In genomic region chr16:84252214-84252613, GRCh38 we compare ENCODE assay signal across 18 cellular contexts. TPM values are rescaled to one million over a fixed set of nuclear protein-coding genes. Genes with fewer than 3 reads are reported as not detected.
DNase-seq lines count a peak whose midpoint lies in the region; FAIRE-seq and TF ChIP-seq lines count a peak whose summit lies in the region.
"Had no signal": no experiment of that assay in that cellular context is flagged by ENCODE, and none has a peak within 500 bp of the region (broad histone marks: within the 10 kb centered on the region; RNA-seq: fewer than 3 reads in every experiment).

No MANE protein-coding gene starts in this region.

- FAIRE-seq in H1 (lab: Jason Lieb, UNC): no peak
- FAIRE-seq: GM12878, GM18507 had no signal

- H4K8ac ChIP-seq in H1 (ENCODE audit: extremely low read depth, insufficient read depth, low read length): no peak overlapping the region
- no peak overlapping the region for H4K8ac ChIP-seq in mesenchymal stem cell (ENCODE audit: low read length)

- no peaks in the 10 kb centered on the region for H4K20me1 ChIP-seq in BLaER1 treated with 17β-estradiol and CSF1 and Interleukin-3, amounts not matched to agents 10 nM and 100 nM
- no peaks in the 10 kb centered on the region for H4K20me1 ChIP-seq in H1 (replicated peaks in 1 of 2; ENCODE audit: control insufficient read depth in 1 of 2, insufficient read depth in 2 of 2, low read length in 2 of 2)

- CTCF ChIA-PET in H1 (lab: Charles Lee; ENCODE audit: partially characterized antibody): no interaction called here

- H3K4me3 Mint-ChIP-seq in immature natural killer cell (no peak overlapping the region), glutamatergic neuron (ENCODE audit: unreplicated experiment) (no peak overlapping the region)
- H3K4me3 Mint-ChIP-seq: CD4-positive, alpha-beta T cell had no signal

- intact Hi-C loops in posterior vena cava (cut with DNase I): no loop called here

- H3K4ac ChIP-seq in H1 (replicated peaks; ENCODE audit: insufficient read length, low read depth, low read length) (no peak overlapping the region), mesenchymal stem cell (ENCODE audit: low read depth in 1 of 2, low read length in 2 of 2) (no peak overlapping the region)

- peak overlapping the region in 8 of 11 experiments; percentile 73 to 94 (median 85); a peak in 16 of 22 replicates for H3K4me2 ChIP-seq in BLaER1 treated with 17β-estradiol and CSF1 and Interleukin-3, amounts not matched to agents 10 nM and 100 nM
- H3K4me2 ChIP-seq in H1 (ENCODE audit: insufficient read depth in 1 of 2, low read depth in 2 of 2, low read length in 2 of 2) (no peak overlapping the region), mesenchymal stem cell (ENCODE audit: low read length, poor library complexity, severe bottlenecking) (no peak overlapping the region)

- DNase-seq in H1 (ENCODE audit: low read depth in 1 of 2, low spot score in 2 of 2) (no peak), mesenchymal stem cell (no peak), posterior vena cava (ENCODE audit: low spot score) (peak; percentile 45), immature natural killer cell (no peak), MG63 (no peak), glutamatergic neuron (no peak)
- DNase-seq: 8988T; AML-193; C1 segment of cervical spinal cord; Calu3; CD4-positive, alpha-beta T cell; DMS 273 treated with DMSO at 0.1 percent for 48 hours; GM23248; KBM-7 had no signal

- POLR2A ChIA-PET in H1 (lab: Charles Lee; ENCODE audit: partially characterized antibody): no interaction called here

- H3K4me1 Mint-ChIP-seq in immature natural killer cell (no peaks in the 10 kb centered on the region), glutamatergic neuron (ENCODE audit: low read depth, unreplicated experiment) (peaks cover 26% of the 10 kb centered on the region)

- H3K79me1 ChIP-seq in H1 (ENCODE audit: low read depth, low read length) (no peaks in the 10 kb centered on the region), mesenchymal stem cell (replicated peaks; ENCODE audit: low read length, poor library complexity, severe bottlenecking) (no peaks in the 10 kb centered on the region)

- H3K36me3 Mint-ChIP-seq in immature natural killer cell (no peaks in the 10 kb centered on the region), glutamatergic neuron (ENCODE audit: unreplicated experiment) (no peaks in the 10 kb centered on the region)

- H3K23me2 ChIP-seq in H1 (ENCODE audit: low read depth, low read length): no peaks in the 10 kb centered on the region; the same call in 1 of the 2 replicates

- H3K56ac ChIP-seq in H1 (replicated peaks; ENCODE audit: insufficient read length, low read depth, low read length): no peak overlapping the region

- H3K14ac ChIP-seq in H1 (ENCODE audit: insufficient read length): no peak overlapping the region
- H3K14ac ChIP-seq in mesenchymal stem cell (ENCODE audit: low read length in 2 of 2): no peak overlapping the region

- no peak overlapping the region for H3K18ac ChIP-seq in H1 (ENCODE audit: extremely low read depth, low read length)
- no peak overlapping the region for H3K18ac ChIP-seq in mesenchymal stem cell (ENCODE audit: low read depth in 1 of 2, low read length in 2 of 2)

- H2BK120ac ChIP-seq in H1 (replicated peaks; ENCODE audit: low read depth, low read length) (no peak overlapping the region), mesenchymal stem cell (ENCODE audit: low read depth, low read length) (no peak overlapping the region)

- no peak for TF ChIP-seq CTCF in H1 (IDR thresholded peaks at IDR 0.05; ENCODE audit: control extremely low read depth in 1 of 3, insufficient read depth in 1 of 3, low read depth in 1 of 3, low read length in 3 of 3)
- no peak for TF ChIP-seq CTCF in glutamatergic neuron (IDR thresholded peaks at IDR 0.05; ENCODE audit: partially characterized antibody, unreplicated experiment)

- H4K5ac ChIP-seq in H1 (ENCODE audit: insufficient read length, low read depth, low read length): no peak overlapping the region

- TF ChIP-seq EP300 in H1 (IDR thresholded peaks at IDR 0.05; ENCODE audit: borderline replicate concordance in 1 of 2, low read depth in 2 of 2, low read length in 2 of 2): no peak

- no peak overlapping the region for H4K91ac ChIP-seq in H1 (replicated peaks; ENCODE audit: insufficient read length, low read length)
- H4K91ac ChIP-seq in mesenchymal stem cell (ENCODE audit: low read length): no peak overlapping the region

- H2BK15ac ChIP-seq in H1 (ENCODE audit: low read length): no peak overlapping the region
- peak overlapping the region; percentile 67 for H2BK15ac ChIP-seq in mesenchymal stem cell (ENCODE audit: low read depth, poor library complexity, severe bottlenecking)

- H3K27me3 Mint-ChIP-seq in immature natural killer cell (ENCODE audit: low read depth in 3 of 3) (peaks cover 5 to 10% (median 10%) of the 10 kb centered on the region in 3 donors), glutamatergic neuron (ENCODE audit: unreplicated experiment) (peaks cover 6% of the 10 kb centered on the region)

- H3K36me3 ChIP-seq in BLaER1 treated with 17β-estradiol and CSF1 and Interleukin-3, amounts not matched to agents 10 nM and 100 nM: no peaks in the 10 kb centered on the region; a peak in 1 of 22 replicates
- no peaks in the 10 kb centered on the region for H3K36me3 ChIP-seq in H1 (ENCODE audit: control insufficient read depth in 2 of 4, insufficient read depth in 4 of 4, low read length in 3 of 4)
- H3K36me3 ChIP-seq in mesenchymal stem cell (ENCODE audit: control insufficient read depth in 1 of 2, insufficient read depth in 2 of 2, low read depth in 1 of 2, low read length in 2 of 2): no peaks in the 10 kb centered on the region
- no peaks in the 10 kb centered on the region for H3K36me3 ChIP-seq in MG63

- H2BK20ac ChIP-seq in H1 (ENCODE audit: low read length): no peak overlapping the region

- TF ChIP-seq RAD21 in H1 (IDR thresholded peaks at IDR 0.05 in 1 of 2, conservative IDR thresholded peaks at IDR 0.05 in 1 of 2; ENCODE audit: low read depth in 2 of 2, low read length in 2 of 2): no peak

- H3K23ac ChIP-seq in H1 (ENCODE audit: insufficient read length) (no peak overlapping the region), mesenchymal stem cell (ENCODE audit: low read length in 2 of 2) (no peak overlapping the region)

- peaks cover 10 to 21% (median 15%) of the 10 kb centered on the region in 11 experiments for H3K9me3 ChIP-seq in BLaER1 treated with 17β-estradiol and CSF1 and Interleukin-3, amounts not matched to agents 10 nM and 100 nM (replicated peaks in 1 of 11)
- H3K9me3 ChIP-seq in H1 (ENCODE audit: insufficient read depth in 2 of 2, low read depth in 1 of 2, low read length in 1 of 2) (peaks cover 4 to 5% of the 10 kb centered on the region in 2 experiments; a peak in 1 of 4 replicates), mesenchymal stem cell (ENCODE audit: control insufficient read depth, low read length) (peaks cover 10% of the 10 kb centered on the region), MG63 (no peaks in the 10 kb centered on the region)

- no peak for TF ChIP-seq POLR2A in H1 (IDR thresholded peaks at IDR 0.05; ENCODE audit: control extremely low read depth in 1 of 2, low read depth in 2 of 2, low read length in 2 of 2)

- H2AFZ ChIP-seq in H1 (ENCODE audit: low read length) (no peak overlapping the region; the same call in 1 of the 2 replicates), mesenchymal stem cell (ENCODE audit: low read depth, low read length) (no peak overlapping the region)
- H2AFZ ChIP-seq: GM23248 had no signal

- no peak overlapping the region for H3K4me3 ChIP-seq in BLaER1 treated with 17β-estradiol and CSF1 and Interleukin-3, amounts not matched to agents 10 nM and 100 nM
- H3K4me3 ChIP-seq in H1 (ENCODE audit: extremely low read depth in 1 of 4, insufficient read depth in 2 of 4, low read depth in 3 of 4, low read length in 4 of 4) (no peak overlapping the region), mesenchymal stem cell (ENCODE audit: insufficient read depth in 1 of 2, low read depth in 1 of 2, low read length in 2 of 2) (no peak overlapping the region), MG63 (no peak overlapping the region)
- H3K4me3 ChIP-seq: GM12878, GM23248 had no signal

- no peak overlapping the region for H3K27ac Mint-ChIP-seq in immature natural killer cell
- H3K27ac Mint-ChIP-seq in glutamatergic neuron (ENCODE audit: unreplicated experiment): no peak overlapping the region
- H3K27ac Mint-ChIP-seq: CD4-positive, alpha-beta T cell had no signal

- H2BK12ac ChIP-seq in H1 (ENCODE audit: low read depth, low read length) (no peak overlapping the region), mesenchymal stem cell (ENCODE audit: low read length in 2 of 2) (no peak overlapping the region)

- no peak overlapping the region for H3K9ac ChIP-seq in BLaER1 treated with 17β-estradiol and CSF1 and Interleukin-3, amounts not matched to agents 10 nM and 100 nM
- H3K9ac ChIP-seq in H1 (replicated peaks in 1 of 4; ENCODE audit: extremely low read depth in 1 of 4, low read depth in 3 of 4, low read length in 3 of 4) (no peak overlapping the region), mesenchymal stem cell (ENCODE audit: low read length) (no peak overlapping the region)
- H3K9ac ChIP-seq: GM23248 had no signal

- no peaks in the 10 kb centered on the region for H3K27me3 ChIP-seq in BLaER1 treated with 17β-estradiol and CSF1 and Interleukin-3, amounts not matched to agents 10 nM and 100 nM
- H3K27me3 ChIP-seq in H1 (replicated peaks in 1 of 4; ENCODE audit: control insufficient read depth in 3 of 4, extremely low read depth in 1 of 4, insufficient read depth in 3 of 4, low read length in 3 of 4) (peaks cover 0 to 3% (median 0%) of the 10 kb centered on the region in 4 experiments; a peak in 1 of 7 replicates), mesenchymal stem cell (ENCODE audit: control insufficient read depth in 1 of 2, insufficient read depth in 1 of 2, low read length in 2 of 2) (peaks cover 42 to 76% of the 10 kb centered on the region in 2 experiments), MG63 (no peaks in the 10 kb centered on the region)

- no peak overlapping the region for H3K27ac ChIP-seq in BLaER1 treated with 17β-estradiol and CSF1 and Interleukin-3, amounts not matched to agents 10 nM and 100 nM
- H3K27ac ChIP-seq in H1 (ENCODE audit: low read depth, low read length) (0 out of 2 replicates have a peak overlapping the region, but pooled peaks have one; percentile 22), mesenchymal stem cell (ENCODE audit: low read length, poor library complexity, severe bottlenecking) (no peak overlapping the region)
- H3K27ac ChIP-seq: GM23248 had no signal

- H2AK5ac ChIP-seq in H1 (ENCODE audit: low read depth, low read length): no peak overlapping the region
- no peak overlapping the region for H2AK5ac ChIP-seq in mesenchymal stem cell (ENCODE audit: low read length, severe bottlenecking)

- no peak overlapping the region for H2BK5ac ChIP-seq in H1 (ENCODE audit: low read depth, low read length)
- no peak overlapping the region for H2BK5ac ChIP-seq in mesenchymal stem cell (ENCODE audit: low read depth, low read length, poor library complexity, severe bottlenecking)

- WGBS in H1 (ENCODE audit: extremely low coverage in 1 of 2, insufficient coverage in 1 of 2, insufficient read length in 1 of 2, insufficient replicate concordance in 2 of 2, low coverage in 1 of 2, low lambda C conversion rate in 2 of 2, missing lambda C conversion rate in 1 of 2), 2 experiments: 66% methylated on average over 6 of the region's 6 CpGs; no CpG with 5 or more reads in 1 of the 2 experiments
- WGBS in mesenchymal stem cell: 64% methylated on average over 6 of the region's 6 CpGs

- H3K79me2 ChIP-seq in H1 (ENCODE audit: control insufficient read depth in 1 of 2, insufficient read depth in 2 of 2, low read length in 2 of 2): no peaks in the 10 kb centered on the region; a peak in 1 of 4 replicates

- H3K9me3 Mint-ChIP-seq in immature natural killer cell (peaks cover 0 to 7% (median 0%) of the 10 kb centered on the region in 6 donors), glutamatergic neuron (ENCODE audit: unreplicated experiment) (peaks cover 7% of the 10 kb centered on the region)
- H3K9me3 Mint-ChIP-seq: CD4-positive, alpha-beta T cell had no signal

- H3K4me1 ChIP-seq in BLaER1 treated with 17β-estradiol and CSF1 and Interleukin-3, amounts not matched to agents 10 nM and 100 nM: peaks cover 0 to 55% (median 36%) of the 10 kb centered on the region in 10 experiments; a peak in 17 of 20 replicates
- H3K4me1 ChIP-seq in H1 (replicated peaks in 1 of 4; ENCODE audit: control insufficient read depth in 3 of 4, insufficient read depth in 4 of 4, low read length in 3 of 4): no peaks in the 10 kb centered on the region
- H3K4me1 ChIP-seq in mesenchymal stem cell (ENCODE audit: control insufficient read depth, insufficient read depth, low read depth, low read length): no peaks in the 10 kb centered on the region

RNA-seq across cellular contexts. Expression of gene KCNG4, which starts 12.4 kb away (rescaled TPM):
- total RNA-seq in H1 (2021; fragmentation: NEBNext Ultra II Directional; extraction: Animal tissue kit (Norgen Biotek cat#: 25700)): not detected in 2 replicates
- polyA plus RNA-seq in H1 (2011; rRNA removed) (not detected in 2 replicates), immature natural killer cell (not detected)
- polyA plus RNA-seq in H1 (2011; cell fraction: cytosol; rRNA removed): not detected
- not detected for polyA plus RNA-seq in H1 (2011; cell fraction: nucleus; rRNA removed)
- polyA plus RNA-seq in H1 (2012, experiment 1 of 2): not detected in 4 replicates
- polyA plus RNA-seq in H1 (2012, experiment 2 of 2): not detected
- not detected for polyA plus RNA-seq in H1 (2013, experiment 1 of 2)
- polyA plus RNA-seq in H1 (2013, experiment 2 of 2): not detected
- polyA minus RNA-seq in H1 (2011; rRNA and poly(A)+ RNA removed): 0.02 TPM in 1 of 2 replicates, not detected in the other
- not detected for polyA minus RNA-seq in H1 (2011; cell fraction: cytosol; rRNA and poly(A)+ RNA removed)
- polyA minus RNA-seq in H1 (2011; cell fraction: nucleus; rRNA and poly(A)+ RNA removed): not detected
- not detected for polyA plus RNA-seq in mesenchymal stem cell (2013, experiment 1 of 2)
- polyA plus RNA-seq in mesenchymal stem cell (2013, experiment 2 of 2): not detected
- total RNA-seq in posterior vena cava (not detected), glutamatergic neuron (ENCODE audit: unreplicated experiment) (not detected)
- not detected in 2 replicates for total RNA-seq in MG63 (2014; rRNA removed; shearing (Covaris generic); ENCODE audit: low replicate concordance)
- total RNA-seq: Calu3; CD4-positive, alpha-beta T cell; Daoy; GM12878; GM23248 had no signal
- polyA plus RNA-seq: GM12878, GM23248 had no signal

RNA-seq across cellular contexts. Expression of gene WFDC1, which starts 42.5 kb away (rescaled TPM):
- total RNA-seq in H1 (2021; fragmentation: NEBNext Ultra II Directional; extraction: Animal tissue kit (Norgen Biotek cat#: 25700)): 1.1 and 1.6 TPM in 2 replicates
- 0.52 and 0.70 TPM in 2 replicates for polyA plus RNA-seq in H1 (2011; rRNA removed)
- polyA plus RNA-seq in H1 (2011; cell fraction: cytosol; rRNA removed): 0.61 TPM
- 0.64 TPM for polyA plus RNA-seq in H1 (2011; cell fraction: nucleus; rRNA removed)
- 0.36 to 1.2 TPM (median 0.46 TPM) in 4 replicates for polyA plus RNA-seq in H1 (2012, experiment 1 of 2)
- 0.22 TPM for polyA plus RNA-seq in H1 (2012, experiment 2 of 2)
- polyA plus RNA-seq in H1 (2013, experiment 1 of 2): 0.71 TPM
- 0.99 TPM for polyA plus RNA-seq in H1 (2013, experiment 2 of 2)
- polyA minus RNA-seq in H1 (2011; rRNA and poly(A)+ RNA removed): not detected in 2 replicates
- not detected for polyA minus RNA-seq in H1 (2011; cell fraction: cytosol; rRNA and poly(A)+ RNA removed)
- polyA minus RNA-seq in H1 (2011; cell fraction: nucleus; rRNA and poly(A)+ RNA removed): not detected
- 3.7 TPM for polyA plus RNA-seq in mesenchymal stem cell (2013, experiment 1 of 2)
- polyA plus RNA-seq in mesenchymal stem cell (2013, experiment 2 of 2): 4.0 TPM
- 10 to 100 TPM; 48.7 to 93.6 TPM for total RNA-seq in posterior vena cava
- not detected for polyA plus RNA-seq in immature natural killer cell
- total RNA-seq in MG63 (2014; rRNA removed; shearing (Covaris generic); ENCODE audit: low replicate concordance): 0.40 TPM in 1 of 2 replicates, not detected in the other
- 0.93 TPM for total RNA-seq in glutamatergic neuron (ENCODE audit: unreplicated experiment)
- total RNA-seq: Calu3; CD4-positive, alpha-beta T cell; Daoy; GM12878 had no signal
- polyA plus RNA-seq: GM12878 had no signal

Comparison
In these comparisons a context has a peak if more than half of its experiments do, and no peak if none do; other contexts are left out.
1. H3K4me2 ChIP-seq: peak in BLaER1 treated with 17β-estradiol and CSF1 and Interleukin-3, amounts not matched to agents 10 nM and 100 nM (8 of 11); none in H1 (0 of 2) and mesenchymal stem cell (single experiment).
2. RNA of gene WFDC1, which starts 42.5 kb away (total RNA-seq): 48.7 to 93.6 TPM in posterior vena cava; 1.1 to 1.6 TPM in H1, 0.93 TPM in glutamatergic neuron (single experiment) and 0.40 TPM in MG63; every median in the first group is over 10 times any median in the second.